Comparison of ENCODE assay signal across 15 cellular contexts in the genomic region with DNA sequence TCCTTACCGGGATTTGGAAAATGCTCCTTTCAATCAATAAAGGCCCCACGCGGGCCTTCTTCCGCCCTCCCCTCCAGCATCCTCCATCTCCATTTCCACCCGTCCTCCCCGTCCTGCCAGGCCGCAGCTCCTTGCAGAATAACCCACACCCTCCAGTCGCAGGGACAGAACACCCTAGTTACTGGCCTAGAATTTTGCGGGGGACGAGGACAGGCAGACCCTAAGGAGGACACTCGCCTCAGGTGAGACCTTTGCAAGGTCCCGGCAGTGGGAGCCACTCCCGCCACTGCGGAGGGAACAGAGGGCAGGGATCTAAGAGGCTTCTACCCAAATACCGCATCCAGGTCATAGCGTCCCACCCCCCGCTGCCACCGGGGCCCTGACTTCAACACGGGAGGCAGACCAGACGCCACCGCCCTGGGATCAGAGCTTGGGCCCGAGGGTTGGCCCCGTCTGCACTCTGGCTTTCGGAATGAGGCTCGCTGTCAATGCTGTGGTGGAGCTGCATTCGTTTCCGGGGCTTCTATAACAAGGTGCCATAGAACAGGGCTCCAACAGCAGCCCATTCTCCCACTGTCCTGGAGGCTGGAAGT. TPM values are rescaled to one million over a fixed set of nuclear protein-coding genes. Genes with fewer than 3 reads are reported as not detected.
DNase-seq lines count a peak whose midpoint lies in the region; ATAC-seq, FAIRE-seq and TF ChIP-seq lines count a peak whose summit lies in the region.
"Had no signal": no experiment of that assay in that cellular context is flagged by ENCODE, and none has a peak within 500 bp of the region (broad histone marks: within the 10 kb centered on the region; RNA-seq: fewer than 3 reads in every experiment).

No MANE protein-coding gene starts in this region.

- CTCF ChIA-PET in RWPE1 (lab: Yijun Ruan, JAX) = no interaction called here

- no peak overlapping the region for H3K4me3 ChIP-seq in neural progenitor cell
- H3K4me3 ChIP-seq in upper lobe of right lung = no peak overlapping the region

- no peak overlapping the region for H3K27ac Mint-ChIP-seq in chondrocyte (ENCODE audit: unreplicated experiment)
- H3K27ac Mint-ChIP-seq in neural progenitor cell = peak overlapping the region; percentile 17
- no peak overlapping the region for H3K27ac Mint-ChIP-seq in stimulated activated naive B cell treated with anti-CD40 and anti-IgM and Interleukin-4, amounts not matched to agents 10 μg/mL and 1 μg/mL and 100 μg/mL, for 72 hours
- H3K27ac Mint-ChIP-seq: B cell; CD4-positive, alpha-beta T cell had no signal

- H3K36me3 Mint-ChIP-seq in chondrocyte (ENCODE audit: low read depth) (no peaks in the 10 kb centered on the region), neural progenitor cell (peaks cover 2% of the 10 kb centered on the region)
- H3K36me3 Mint-ChIP-seq in stimulated activated naive B cell treated with anti-CD40 and anti-IgM and Interleukin-4, amounts not matched to agents 10 μg/mL and 1 μg/mL and 100 μg/mL, for 72 hours = no peaks in the 10 kb centered on the region

- H3K36me3 ChIP-seq in neural progenitor cell (no peaks in the 10 kb centered on the region), upper lobe of right lung (no peaks in the 10 kb centered on the region)

- peaks cover 10% of the 10 kb centered on the region for H3F3A ChIP-seq in neural progenitor cell (ENCODE audit: low read depth)

- H3K27ac ChIP-seq in RWPE1 (peak overlapping the region; percentile 46), neural progenitor cell (no peak overlapping the region), upper lobe of right lung (no peak overlapping the region)

- ATAC-seq in upper lobe of right lung (no peak), GM21390 (IDR thresholded peaks at IDR 0.05; ENCODE audit: unreplicated experiment) (no peak)
- no peak for ATAC-seq in stimulated activated naive B cell treated with anti-CD40 and anti-IgM and Interleukin-4, amounts not matched to agents 10 μg/mL and 1 μg/mL and 100 μg/mL, for 72 hours (replicated peaks)

- H3K9ac ChIP-seq in neural progenitor cell = no peak overlapping the region

- H2AFZ ChIP-seq in neural progenitor cell (replicated peaks) = no peak overlapping the region

- no peaks in the 10 kb centered on the region for H3K9me3 Mint-ChIP-seq in chondrocyte (ENCODE audit: low read depth)
- H3K9me3 Mint-ChIP-seq in neural progenitor cell = peaks cover 2% of the 10 kb centered on the region
- H3K9me3 Mint-ChIP-seq in stimulated activated naive B cell treated with anti-CD40 and anti-IgM and Interleukin-4, amounts not matched to agents 10 μg/mL and 1 μg/mL and 100 μg/mL, for 72 hours = no peaks in the 10 kb centered on the region
- H3K9me3 Mint-ChIP-seq: CD4-positive, alpha-beta T cell had no signal

- no peak for DNase-seq in RWPE1 (ENCODE audit: low spot score)
- peak; percentile 87 for DNase-seq in chondrocyte (ENCODE audit: low spot score)
- no peak for DNase-seq in neural progenitor cell (ENCODE audit: low spot score)
- DNase-seq in upper lobe of right lung = peak; percentile 55
- no peak for DNase-seq in GM19239 (ENCODE audit: insufficient read length, low spot score)
- no peak for DNase-seq in stimulated activated naive B cell treated with anti-CD40 and anti-IgM and Interleukin-4, amounts not matched to agents 10 μg/mL and 1 μg/mL and 100 μg/mL, for 72 hours
- DNase-seq: C1 segment of cervical spinal cord, Calu3, DMS 273 treated with DMSO at 0.1 percent for 48 hours, GOT3, H9 had no signal

- H4K20me1 ChIP-seq in neural progenitor cell (ENCODE audit: low read depth) = no peaks in the 10 kb centered on the region

- no peak overlapping the region for H3K4me3 Mint-ChIP-seq in chondrocyte (ENCODE audit: unreplicated experiment)
- H3K4me3 Mint-ChIP-seq in neural progenitor cell = no peak overlapping the region
- H3K4me3 Mint-ChIP-seq in stimulated activated naive B cell treated with anti-CD40 and anti-IgM and Interleukin-4, amounts not matched to agents 10 μg/mL and 1 μg/mL and 100 μg/mL, for 72 hours = no peak overlapping the region
- H3K4me3 Mint-ChIP-seq: B cell; CD4-positive, alpha-beta T cell had no signal

- H3K27me3 Mint-ChIP-seq in chondrocyte (ENCODE audit: low read depth) (peaks cover 3% of the 10 kb centered on the region), neural progenitor cell (ENCODE audit: insufficient read depth, low read depth) (peaks cover 11% of the 10 kb centered on the region)
- H3K27me3 Mint-ChIP-seq in stimulated activated naive B cell treated with anti-CD40 and anti-IgM and Interleukin-4, amounts not matched to agents 10 μg/mL and 1 μg/mL and 100 μg/mL, for 72 hours = peaks cover 13 to 31% of the 10 kb centered on the region in 2 donors

- FAIRE-seq in GM19239 (lab: Jason Lieb, UNC) = no peak
- FAIRE-seq: A204.1 had no signal

- H3K9me3 ChIP-seq in neural progenitor cell (ENCODE audit: low read depth) (no peaks in the 10 kb centered on the region), upper lobe of right lung (no peaks in the 10 kb centered on the region)

- POLR2A ChIA-PET in RWPE1 (lab: Yijun Ruan, JAX; ENCODE audit: low non-redundant PET) = no interaction called here

- H3K4me1 Mint-ChIP-seq in chondrocyte (ENCODE audit: low read depth) = peaks cover 4% of the 10 kb centered on the region
- no peaks in the 10 kb centered on the region for H3K4me1 Mint-ChIP-seq in neural progenitor cell
- peaks cover 19 to 31% of the 10 kb centered on the region in 2 donors for H3K4me1 Mint-ChIP-seq in stimulated activated naive B cell treated with anti-CD40 and anti-IgM and Interleukin-4, amounts not matched to agents 10 μg/mL and 1 μg/mL and 100 μg/mL, for 72 hours

- TF ChIP-seq CTCF in RWPE1 (conservative IDR thresholded peaks at IDR 0.05; ENCODE audit: low read depth) = no peak
- TF ChIP-seq CTCF in chondrocyte (IDR thresholded peaks at IDR 0.05) = no peak
- no peak for TF ChIP-seq CTCF in neural progenitor cell (IDR thresholded peaks at IDR 0.05)
- no peak for TF ChIP-seq CTCF in upper lobe of right lung (IDR thresholded peaks at IDR 0.05)

- H3K27me3 ChIP-seq in neural progenitor cell (no peaks in the 10 kb centered on the region), upper lobe of right lung (no peaks in the 10 kb centered on the region)

- H3K4me2 ChIP-seq in neural progenitor cell = no peak overlapping the region

- H3K79me2 ChIP-seq in neural progenitor cell (ENCODE audit: low read depth) = no peaks in the 10 kb centered on the region

- intact Hi-C loops in upper lobe of right lung (cut with DNase I) = no loop called here

- H3K4me1 ChIP-seq in neural progenitor cell (no peaks in the 10 kb centered on the region), upper lobe of right lung (no peaks in the 10 kb centered on the region)

RNA-seq across cellular contexts. Expression of gene SLC25A10, which starts 26.8 kb away (rescaled TPM):
- 5.6 to 8.5 TPM (median 5.7 TPM) in 3 replicates for total RNA-seq in chondrocyte
- 9.1 and 29.3 TPM in 2 replicates for total RNA-seq in neural progenitor cell (ENCODE audit: low replicate concordance)
- 6.3 TPM for total RNA-seq in upper lobe of right lung

RNA-seq across cellular contexts. Expression of gene MRPL12, which starts 35.7 kb away (rescaled TPM):
- 38.7 to 48.6 TPM (median 41.8 TPM) in 3 replicates for total RNA-seq in chondrocyte
- 13.2 and 30.9 TPM in 2 replicates for total RNA-seq in neural progenitor cell (ENCODE audit: low replicate concordance)
- total RNA-seq in upper lobe of right lung = 40.3 TPM

RNA-seq across cellular contexts. Expression of gene HGS, which starts 55.1 kb away (rescaled TPM):
- total RNA-seq in chondrocyte (87.4 to 93.1 TPM (median 89.6 TPM) in 3 replicates), neural progenitor cell (ENCODE audit: low replicate concordance) (46.2 and 79.3 TPM in 2 replicates), upper lobe of right lung (88.3 TPM)

RNA-seq across cellular contexts. Expression of gene ARL16, which starts 55.3 kb away (rescaled TPM):
- 29.5 to 32.6 TPM (median 32.5 TPM) in 3 replicates for total RNA-seq in chondrocyte
- 31.2 and 40.3 TPM in 2 replicates for total RNA-seq in neural progenitor cell (ENCODE audit: low replicate concordance)
- total RNA-seq in upper lobe of right lung = 19.5 TPM

Comparison
In these comparisons a context has a peak if more than half of its experiments do, and no peak if none do; other contexts are left out.
1. DNase-seq: peak in chondrocyte (single experiment) and upper lobe of right lung (single experiment); none in RWPE1 (single experiment), neural progenitor cell (single experiment), GM19239 (single experiment) and stimulated activated naive B cell treated with anti-CD40 and anti-IgM and Interleukin-4, amounts not matched to agents 10 μg/mL and 1 μg/mL and 100 μg/mL, for 72 hours (single experiment).